Comparison of ENCODE assay signal across 14 cellular contexts in the genomic region with DNA sequence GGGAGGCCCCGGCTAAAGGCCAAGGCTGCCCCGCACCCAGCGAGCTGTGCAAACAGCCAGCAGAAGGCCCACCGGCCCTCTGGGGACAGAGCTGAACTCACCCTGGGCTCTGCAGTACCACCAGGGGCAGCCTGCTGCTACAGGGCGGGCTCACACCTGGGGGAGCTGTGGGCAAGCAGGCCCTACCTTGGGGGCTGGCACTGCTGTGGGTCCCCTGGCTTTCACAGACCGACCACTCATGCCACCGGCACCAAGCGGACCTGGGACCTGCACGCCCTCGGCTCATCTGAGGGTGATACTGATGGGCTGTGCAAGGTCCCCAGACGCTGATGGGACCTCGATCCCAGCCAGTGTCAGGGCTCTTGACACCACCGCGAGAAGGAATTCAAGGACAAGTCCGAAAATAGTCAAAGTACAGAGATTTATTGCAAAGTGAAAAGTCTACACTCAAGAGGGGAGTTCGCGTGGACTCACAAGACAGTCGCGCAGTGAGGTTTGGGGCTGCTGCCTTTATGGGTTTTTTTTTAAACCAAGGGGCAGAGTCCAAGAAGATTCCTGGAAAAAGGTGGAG.
DNase-seq lines count a peak whose midpoint lies in the region; ATAC-seq, FAIRE-seq and TF ChIP-seq lines count a peak whose summit lies in the region.
"Had no signal": no experiment of that assay in that cellular context is flagged by ENCODE, and none has a peak within 500 bp of the region (broad histone marks: within the 10 kb centered on the region; RNA-seq: fewer than 3 reads in every experiment).

No MANE protein-coding gene starts in this region.

- H3K27ac Mint-ChIP-seq in astrocyte (ENCODE audit: unreplicated experiment), result no peak overlapping the region
- H3K27ac Mint-ChIP-seq in stimulated activated memory B cell treated with anti-CD40 and anti-IgM and Interleukin-4, amounts not matched to agents 10 μg/mL and 1 μg/mL and 100 μg/mL, for 72 hours, result no peak overlapping the region
- H3K27ac Mint-ChIP-seq: activated naive CD4-positive, alpha-beta T cell treated with anti-CD3 and anti-CD28 coated beads, Interleukin-2, amount 10 ng/mL, durations not matched to agents 7 days and 5 days had no signal

- no peaks in the 10 kb centered on the region for H3K79me2 ChIP-seq in astrocyte (ENCODE audit: insufficient read depth, low read length)

- H3K4me3 ChIP-seq in astrocyte (ENCODE audit: insufficient read depth, low read depth, low read length) (no peak overlapping the region), kidney epithelial cell (ENCODE audit: low read depth, low read length) (no peak overlapping the region)
- H3K4me3 ChIP-seq: ovary had no signal

- ATAC-seq in stimulated activated memory B cell treated with anti-CD40 and anti-IgM and Interleukin-4, amounts not matched to agents 10 μg/mL and 1 μg/mL and 100 μg/mL, for 72 hours, result peak; percentile 49
- ATAC-seq in GM19455 (IDR thresholded peaks at IDR 0.05; ENCODE audit: unreplicated experiment), result no peak
- no peak for ATAC-seq in GM19035 (IDR thresholded peaks at IDR 0.05; ENCODE audit: unreplicated experiment)
- no peak for ATAC-seq in esophagus mucosa

- H3K4me1 ChIP-seq in astrocyte (ENCODE audit: insufficient read depth, low read length), result peaks cover 36% of the 10 kb centered on the region

- no peak overlapping the region for H3K4me3 Mint-ChIP-seq in astrocyte (ENCODE audit: unreplicated experiment)
- no peak overlapping the region for H3K4me3 Mint-ChIP-seq in stimulated activated memory B cell treated with anti-CD40 and anti-IgM and Interleukin-4, amounts not matched to agents 10 μg/mL and 1 μg/mL and 100 μg/mL, for 72 hours
- H3K4me3 Mint-ChIP-seq: activated naive CD4-positive, alpha-beta T cell treated with anti-CD3 and anti-CD28 coated beads, Interleukin-2, amount 10 ng/mL, durations not matched to agents 7 days and 5 days had no signal

- no peaks in the 10 kb centered on the region for H3K36me3 Mint-ChIP-seq in astrocyte (ENCODE audit: low read depth, unreplicated experiment)
- peaks cover 12% of the 10 kb centered on the region for H3K36me3 Mint-ChIP-seq in stimulated activated memory B cell treated with anti-CD40 and anti-IgM and Interleukin-4, amounts not matched to agents 10 μg/mL and 1 μg/mL and 100 μg/mL, for 72 hours
- H3K36me3 Mint-ChIP-seq: activated naive CD4-positive, alpha-beta T cell treated with anti-CD3 and anti-CD28 coated beads, Interleukin-2, amount 10 ng/mL, durations not matched to agents 7 days and 5 days had no signal

- TF ChIP-seq CTCF in astrocyte (IDR thresholded peaks at IDR 0.05; ENCODE audit: insufficient read depth, low read depth, low read length) (no peak), kidney epithelial cell (IDR thresholded peaks at IDR 0.05; ENCODE audit: insufficient read depth, low read length, poor library complexity, severe bottlenecking) (peak; percentile 20)

- H3K9me3 ChIP-seq in astrocyte (ENCODE audit: insufficient read depth, low read depth, low read length), result no peaks in the 10 kb centered on the region
- H3K9me3 ChIP-seq: ovary had no signal

- no peaks in the 10 kb centered on the region for H4K20me1 ChIP-seq in astrocyte (ENCODE audit: insufficient read depth, low read length)

- peak overlapping the region; percentile 84 for H3K4me2 ChIP-seq in astrocyte (ENCODE audit: low read length)

- H3K4me1 Mint-ChIP-seq in astrocyte (ENCODE audit: low read depth, unreplicated experiment), result peaks cover 18% of the 10 kb centered on the region
- H3K4me1 Mint-ChIP-seq in stimulated activated memory B cell treated with anti-CD40 and anti-IgM and Interleukin-4, amounts not matched to agents 10 μg/mL and 1 μg/mL and 100 μg/mL, for 72 hours, result peaks cover 30% of the 10 kb centered on the region

- H3K27ac ChIP-seq in astrocyte (ENCODE audit: low read depth, low read length), result peak overlapping the region; percentile 74
- H3K27ac ChIP-seq: ovary had no signal

- peaks cover 6% of the 10 kb centered on the region for H3K9me3 Mint-ChIP-seq in astrocyte (ENCODE audit: unreplicated experiment)
- H3K9me3 Mint-ChIP-seq in stimulated activated memory B cell treated with anti-CD40 and anti-IgM and Interleukin-4, amounts not matched to agents 10 μg/mL and 1 μg/mL and 100 μg/mL, for 72 hours, result no peaks in the 10 kb centered on the region
- H3K9me3 Mint-ChIP-seq: activated naive CD4-positive, alpha-beta T cell treated with anti-CD3 and anti-CD28 coated beads, Interleukin-2, amount 10 ng/mL, durations not matched to agents 7 days and 5 days had no signal

- DNase-seq in activated CD8-positive, alpha-beta memory T cell treated with anti-CD3 and anti-CD28 coated beads, Interleukin-2, amount 50 U/mL, for 4 hours, result peak; percentile 12
- DNase-seq in activated CD8-positive, alpha-beta memory T cell treated with anti-CD3 and anti-CD28 coated beads for 24 hours, result no peak
- DNase-seq in astrocyte (ENCODE audit: low read depth) (no peak), kidney epithelial cell (ENCODE audit: low read depth) (no peak)
- DNase-seq: 8988T; activated naive CD4-positive, alpha-beta T cell treated with anti-CD3 and anti-CD28 coated beads, Interleukin-2, amount 10 ng/mL, durations not matched to agents 7 days and 5 days; DND-41; foreskin melanocyte; NCI-H2227 treated with DMSO at 0.1 percent for 48 hours had no signal

- H3K27me3 ChIP-seq in astrocyte (ENCODE audit: insufficient read depth, low read length) (no peaks in the 10 kb centered on the region), kidney epithelial cell (ENCODE audit: control insufficient read depth, insufficient read depth, low read length) (no peaks in the 10 kb centered on the region)
- H3K27me3 ChIP-seq: ovary had no signal

- H2AFZ ChIP-seq in astrocyte (ENCODE audit: low read depth, low read length), result no peak overlapping the region

- no peak for FAIRE-seq in astrocyte (lab: Jason Lieb, UNC)

- peak overlapping the region; percentile 71 for H3K9ac ChIP-seq in astrocyte (ENCODE audit: low read length)

- H3K36me3 ChIP-seq in astrocyte (ENCODE audit: insufficient read depth, low read length), result no peaks in the 10 kb centered on the region
- H3K36me3 ChIP-seq in kidney epithelial cell (ENCODE audit: control insufficient read depth, insufficient read depth, low read length), result no peaks in the 10 kb centered on the region
- H3K36me3 ChIP-seq: ovary had no signal

- peaks cover 4% of the 10 kb centered on the region for H3K27me3 Mint-ChIP-seq in astrocyte (ENCODE audit: low read depth, unreplicated experiment)
- peaks cover 100% of the 10 kb centered on the region for H3K27me3 Mint-ChIP-seq in stimulated activated memory B cell treated with anti-CD40 and anti-IgM and Interleukin-4, amounts not matched to agents 10 μg/mL and 1 μg/mL and 100 μg/mL, for 72 hours
